ENCODE assay signal across 17 cellular contexts in genomic region chr16:87267566-87267965, GRCh38. TPM values are rescaled to one million over a fixed set of nuclear protein-coding genes. Genes with fewer than 3 reads are reported as not detected.
DNase-seq lines count a peak whose midpoint lies in the region; ATAC-seq and TF ChIP-seq lines count a peak whose summit lies in the region.
"Had no signal": no experiment of that assay in that cellular context is flagged by ENCODE, and none has a peak within 500 bp of the region (broad histone marks: within the 10 kb centered on the region; RNA-seq: fewer than 3 reads in every experiment).

No MANE protein-coding gene starts in this region.

- TF ChIP-seq CTCF in gastrocnemius medialis (IDR thresholded peaks at IDR 0.05 in 4 of 5, conservative IDR thresholded peaks at IDR 0.05 in 1 of 5): no peak

- H3K4me3 ChIP-seq in gastrocnemius medialis: no peak overlapping the region
- H3K4me3 ChIP-seq: A549, HAP-1 had no signal

- H3K9me3 Mint-ChIP-seq in stimulated activated naive CD8-positive, alpha-beta T cell treated with anti-CD3 and anti-CD28 coated beads, Interleukin-15, amount 100 ng/mL, for 72 hours: no peaks in the 10 kb centered on the region
- H3K9me3 Mint-ChIP-seq in activated T-helper 17 cell treated with anti-CD3 and anti-CD28 coated beads, Interleukin-2, amount 50 U/mL, for 72 hours: no peaks in the 10 kb centered on the region
- H3K9me3 Mint-ChIP-seq: HFFc6 had no signal

- H3K27ac Mint-ChIP-seq in stimulated activated naive CD8-positive, alpha-beta T cell treated with anti-CD3 and anti-CD28 coated beads, Interleukin-15, amount 100 ng/mL, for 72 hours: no peak overlapping the region
- no peak overlapping the region for H3K27ac Mint-ChIP-seq in activated T-helper 17 cell treated with anti-CD3 and anti-CD28 coated beads, Interleukin-2, amount 50 U/mL, for 72 hours
- H3K27ac Mint-ChIP-seq: CD14-positive monocyte; CD8-positive, alpha-beta T cell; HFFc6 had no signal

- TF ChIP-seq POLR2A in gastrocnemius medialis (IDR thresholded peaks at IDR 0.05): no peak

- intact Hi-C loops in posterior vena cava (cut with DNase I) (no loop called here), gastrocnemius medialis (cut with DNase I; ENCODE audit: low total_unique reads) (no loop called here)

- H3K27ac ChIP-seq in gastrocnemius medialis: no peak overlapping the region
- H3K27ac ChIP-seq: A549 had no signal

- H3K27me3 Mint-ChIP-seq in stimulated activated naive CD8-positive, alpha-beta T cell treated with anti-CD3 and anti-CD28 coated beads, Interleukin-15, amount 100 ng/mL, for 72 hours: no peaks in the 10 kb centered on the region
- H3K27me3 Mint-ChIP-seq in activated T-helper 17 cell treated with anti-CD3 and anti-CD28 coated beads, Interleukin-2, amount 50 U/mL, for 72 hours: no peaks in the 10 kb centered on the region

- H3K4me3 Mint-ChIP-seq in stimulated activated naive CD8-positive, alpha-beta T cell treated with anti-CD3 and anti-CD28 coated beads, Interleukin-15, amount 100 ng/mL, for 72 hours: no peak overlapping the region
- no peak overlapping the region for H3K4me3 Mint-ChIP-seq in activated T-helper 17 cell treated with anti-CD3 and anti-CD28 coated beads, Interleukin-2, amount 50 U/mL, for 72 hours
- H3K4me3 Mint-ChIP-seq: CD14-positive monocyte; CD8-positive, alpha-beta T cell; HFFc6 had no signal

- H3K4me1 ChIP-seq in gastrocnemius medialis: no peaks in the 10 kb centered on the region
- H3K4me1 ChIP-seq: BE2C, HAP-1 had no signal

- H3K9me3 ChIP-seq in gastrocnemius medialis: no peaks in the 10 kb centered on the region
- H3K9me3 ChIP-seq: A549, BE2C, HAP-1 had no signal

- H3K27me3 ChIP-seq in gastrocnemius medialis: no peaks in the 10 kb centered on the region
- H3K27me3 ChIP-seq: BE2C had no signal

- DNase-seq in stimulated activated naive CD8-positive, alpha-beta T cell treated with anti-CD3 and anti-CD28 coated beads, Interleukin-15, amount 100 ng/mL, for 72 hours: no peak
- DNase-seq in stimulated activated naive CD8-positive, alpha-beta T cell treated with anti-CD3 and anti-CD28 coated beads, Interleukin-15, Interleukin-2, amounts not matched to agents 100 U/mL and 50 U/mL, for 24 hours: no peak
- DNase-seq in posterior vena cava (ENCODE audit: low spot score) (peak; percentile 22), gastrocnemius medialis (no peak)
- DNase-seq in activated CD8-positive, alpha-beta memory T cell treated with anti-CD3 and anti-CD28 coated beads, Interleukin-2, amount 50 U/mL, for 48 hours: no peak
- DNase-seq: BE2C; CD8-positive, alpha-beta T cell; COR-L47; DMS153; DMS79 treated with DMSO at 0.1 percent for 48 hours; EL; HFFc6 had no signal

- no peaks in the 10 kb centered on the region for H3K4me1 Mint-ChIP-seq in stimulated activated naive CD8-positive, alpha-beta T cell treated with anti-CD3 and anti-CD28 coated beads, Interleukin-15, amount 100 ng/mL, for 72 hours
- no peaks in the 10 kb centered on the region for H3K4me1 Mint-ChIP-seq in activated T-helper 17 cell treated with anti-CD3 and anti-CD28 coated beads, Interleukin-2, amount 50 U/mL, for 72 hours
- H3K4me1 Mint-ChIP-seq: CD14-positive monocyte had no signal

- H3K36me3 Mint-ChIP-seq in activated T-helper 17 cell treated with anti-CD3 and anti-CD28 coated beads, Interleukin-2, amount 50 U/mL, for 72 hours (ENCODE audit: low read depth): no peaks in the 10 kb centered on the region
- H3K36me3 Mint-ChIP-seq: CD14-positive monocyte; CD8-positive, alpha-beta T cell had no signal

- peak; percentile 28 for ATAC-seq in stimulated activated naive CD8-positive, alpha-beta T cell treated with anti-CD3 and anti-CD28 coated beads, Interleukin-15, amount 100 ng/mL, for 72 hours
- no peak for ATAC-seq in stimulated activated naive CD8-positive, alpha-beta T cell treated with anti-CD3 and anti-CD28 coated beads, Interleukin-15, Interleukin-2, amounts not matched to agents 100 U/mL and 50 U/mL, for 24 hours
- ATAC-seq in activated T-helper 17 cell treated with anti-CD3 and anti-CD28 coated beads, Interleukin-2, amount 50 U/mL, for 72 hours (replicated peaks): peak; percentile 78
- ATAC-seq in GM21619 (IDR thresholded peaks at IDR 0.05; ENCODE audit: unreplicated experiment): no peak
- ATAC-seq in gastrocnemius medialis: no peak
- ATAC-seq: A549; CD8-positive, alpha-beta T cell had no signal

- in situ Hi-C loops in gastrocnemius medialis (cut with MboI; ENCODE audit: low sequenced_read_pairs in 4 of 4): no loop called here

- H3K36me3 ChIP-seq in gastrocnemius medialis: no peaks in the 10 kb centered on the region
- H3K36me3 ChIP-seq: BE2C, HAP-1 had no signal

RNA-seq across cellular contexts. Expression of gene C16orf95, which starts 49.6 kb away (rescaled TPM):
- 1 to 10 TPM; 6.2 to 8.2 TPM for total RNA-seq in activated T-helper 17 cell treated with anti-CD3 and anti-CD28 coated beads, Interleukin-2, amount 50 U/mL, for 72 hours
- total RNA-seq in posterior vena cava: 1 to 10 TPM; 1.1 to 3.1 TPM
- total RNA-seq in gastrocnemius medialis: 1 to 10 TPM in 3 of 4 donors, under 1 TPM in 1; 0.22 to 3.8 (median 1.3) TPM

Comparison
In these comparisons a context has a peak if more than half of its experiments do, and no peak if none do; other contexts are left out.
1. ATAC-seq: peak in stimulated activated naive CD8-positive, alpha-beta T cell treated with anti-CD3 and anti-CD28 coated beads, Interleukin-15, amount 100 ng/mL, for 72 hours (single experiment) and activated T-helper 17 cell treated with anti-CD3 and anti-CD28 coated beads, Interleukin-2, amount 50 U/mL, for 72 hours (single experiment); none in stimulated activated naive CD8-positive, alpha-beta T cell treated with anti-CD3 and anti-CD28 coated beads, Interleukin-15, Interleukin-2, amounts not matched to agents 100 U/mL and 50 U/mL, for 24 hours (single experiment), GM21619 (single experiment) and gastrocnemius medialis (0 of 2).